8 cellular contexts compared by ENCODE assay signal in genomic region chr13:27171830-27172494, GRCh38. TPM values are rescaled to one million over a fixed set of nuclear protein-coding genes. Genes with fewer than 3 reads are reported as not detected.
A peak's percentile ranks its signal among the peaks of the same experiment; 100 is the strongest.
DNase-seq lines count a peak whose midpoint lies in the region; ATAC-seq and TF ChIP-seq lines count a peak whose summit lies in the region.

No MANE protein-coding gene starts in this region.

- no peaks in the 10 kb centered on the region for H3K9me3 Mint-ChIP-seq in activated naive CD8-positive, alpha-beta T cell treated with anti-CD3 and anti-CD28 coated beads, Interleukin-2, amount 50 U/mL, for 24 hours

- H3K79me2 ChIP-seq in SU-DHL-6 (ENCODE audit: insufficient read depth, low read length), result peaks cover 34% of the 10 kb centered on the region

- H4K20me1 ChIP-seq in SU-DHL-6 (ENCODE audit: low read depth, low read length), result peaks cover 25% of the 10 kb centered on the region; the same call in 1 of the 2 replicates

- H3K4me3 Mint-ChIP-seq in activated naive CD8-positive, alpha-beta T cell treated with anti-CD3 and anti-CD28 coated beads, Interleukin-2, amount 50 U/mL, for 24 hours, result peak overlapping the region; percentile 81

- intact Hi-C loops in transverse colon (cut with DNase I; ENCODE audit: low total_unique reads), result no loop called here

- H3K36me3 ChIP-seq in SU-DHL-6 (ENCODE audit: low read length) (no peaks in the 10 kb centered on the region), cardiac muscle cell (no peaks in the 10 kb centered on the region), transverse colon (no peaks in the 10 kb centered on the region)

- peaks cover 7% of the 10 kb centered on the region for H3K4me1 ChIP-seq in cardiac muscle cell (ENCODE audit: low read depth)
- H3K4me1 ChIP-seq in transverse colon, result peaks cover 22 to 46% (median 32%) of the 10 kb centered on the region in 4 donors

- TF ChIP-seq CTCF in GM12865 (IDR thresholded peaks at IDR 0.05; ENCODE audit: insufficient read depth, low read depth, low read length, missing control alignments) (peak; percentile 21), HFF-Myc (IDR thresholded peaks at IDR 0.05; ENCODE audit: low read depth, low read length, missing control alignments) (no peak), NB4 (IDR thresholded peaks at IDR 0.05; ENCODE audit: low read depth, low read length) (no peak), SU-DHL-6 (IDR thresholded peaks at IDR 0.05; ENCODE audit: insufficient read depth, low read length, poor library complexity, severe bottlenecking) (no peak), cardiac muscle cell (IDR thresholded peaks at IDR 0.05; ENCODE audit: low read depth, low read length) (no peak), transverse colon (IDR thresholded peaks at IDR 0.05) (peak in 1 of 5 experiments; percentile 10)

- no peaks in the 10 kb centered on the region for H3K9me3 ChIP-seq in SU-DHL-6 (ENCODE audit: insufficient read depth, low read length)
- H3K9me3 ChIP-seq in cardiac muscle cell (ENCODE audit: low read depth), result no peaks in the 10 kb centered on the region
- no peaks in the 10 kb centered on the region for H3K9me3 ChIP-seq in transverse colon

- H3K9me2 ChIP-seq in SU-DHL-6 (replicated peaks; ENCODE audit: insufficient read depth, low read length), result no peaks in the 10 kb centered on the region

- WGBS in transverse colon (ENCODE audit: low coverage in 1 of 2), 2 donors, result 0% methylated on average over 4 to 49 of the region's 73 CpGs

- peak overlapping the region; percentile 86 for H3K27ac Mint-ChIP-seq in activated naive CD8-positive, alpha-beta T cell treated with anti-CD3 and anti-CD28 coated beads, Interleukin-2, amount 50 U/mL, for 24 hours

- H3K36me3 Mint-ChIP-seq in activated naive CD8-positive, alpha-beta T cell treated with anti-CD3 and anti-CD28 coated beads, Interleukin-2, amount 50 U/mL, for 24 hours (ENCODE audit: low read depth), result peaks cover 4% of the 10 kb centered on the region

- TF ChIP-seq POLR2A in NB4 (IDR thresholded peaks at IDR 0.05; ENCODE audit: extremely low read depth, insufficient read length) (peak; percentile 52), transverse colon (IDR thresholded peaks at IDR 0.05) (peak; percentile 26)

- H3K27ac ChIP-seq in SU-DHL-6 (ENCODE audit: low read depth, low read length) (peak overlapping the region; percentile 45), cardiac muscle cell (peak overlapping the region; percentile 72), transverse colon (peak overlapping the region; percentile 93 to 97 (median 96))

- in situ Hi-C loops in transverse colon (cut with MboI; ENCODE audit: low pct_ligation_motif_present in 1 of 4, low pct_unique_long_range_greater_than_20kb in 1 of 4, low sequenced_read_pairs in 3 of 4), result loop anchor here in 2 of 4 donors (25.0 kb wide), 2 partner anchors 90 to 185 kb away; partner anchors contain the start of genes RASL11A (in 1 of the 2) and RPL21 (in 1 of the 2)

- H2AFZ ChIP-seq in SU-DHL-6 (ENCODE audit: low read depth, low read length, severe bottlenecking), result peak overlapping the region; percentile 77

- H3K27me3 ChIP-seq in SU-DHL-6 (ENCODE audit: low read length), result no peaks in the 10 kb centered on the region
- no peaks in the 10 kb centered on the region for H3K27me3 ChIP-seq in cardiac muscle cell
- no peaks in the 10 kb centered on the region for H3K27me3 ChIP-seq in transverse colon

- DNase-seq in GM12865 (ENCODE audit: low read depth) (peak; percentile 97), HFF-Myc (ENCODE audit: extremely low read depth, low read depth) (no peak), NB4 (ENCODE audit: low read depth) (peak; percentile 96), cardiac muscle cell (ENCODE audit: low read depth in 1 of 2, low spot score in 1 of 2) (peak; percentile 96 to 97), pons (ENCODE audit: low spot score) (peak; percentile 84), transverse colon (peak; percentile 96)
- peak; percentile 88 for DNase-seq in activated naive CD8-positive, alpha-beta T cell treated with anti-CD3 and anti-CD28 coated beads, Interleukin-2, amount 50 U/mL, for 24 hours

- H3K9ac ChIP-seq in SU-DHL-6 (ENCODE audit: low read length), result peak overlapping the region; percentile 76

- H3K4me2 ChIP-seq in SU-DHL-6 (ENCODE audit: low read depth, low read length, poor library complexity, severe bottlenecking), result peak overlapping the region; percentile 70

- peaks cover 13% of the 10 kb centered on the region for H3F3A ChIP-seq in SU-DHL-6 (ENCODE audit: insufficient read depth)

- ATAC-seq in activated naive CD8-positive, alpha-beta T cell treated with anti-CD3 and anti-CD28 coated beads, Interleukin-2, amount 50 U/mL, for 24 hours, result peak; percentile 89

- H3K4me3 ChIP-seq in GM12865 (ENCODE audit: low read depth, low read length) (peak overlapping the region; percentile 82), HFF-Myc (replicated peaks; ENCODE audit: low read depth, low read length) (peak overlapping the region; percentile 49), NB4 (ENCODE audit: low read depth, low read length) (peak overlapping the region; percentile 86), SU-DHL-6 (ENCODE audit: insufficient read depth, low read length, poor library complexity, severe bottlenecking) (peak overlapping the region; percentile 82), cardiac muscle cell (peak overlapping the region; percentile 68), transverse colon (peak overlapping the region; percentile 72 to 92 (median 80))

- H3K4me1 Mint-ChIP-seq in activated naive CD8-positive, alpha-beta T cell treated with anti-CD3 and anti-CD28 coated beads, Interleukin-2, amount 50 U/mL, for 24 hours, result peaks cover 69% of the 10 kb centered on the region

- no peaks in the 10 kb centered on the region for H3K27me3 Mint-ChIP-seq in activated naive CD8-positive, alpha-beta T cell treated with anti-CD3 and anti-CD28 coated beads, Interleukin-2, amount 50 U/mL, for 24 hours

- no peak for TF ChIP-seq EP300 in transverse colon (IDR thresholded peaks at IDR 0.05; ENCODE audit: low read depth)

RNA-seq across cellular contexts. Expression of gene USP12, which starts 0.4 kb away (rescaled TPM):
- total RNA-seq in cardiac muscle cell (6.6 and 7.5 TPM in 2 replicates), transverse colon (10 to 100 TPM; 25.9 to 57.2 (median 47.8) TPM)
- 8.2 and 10.1 TPM in 2 replicates for polyA plus RNA-seq in cardiac muscle cell

Comparison
In these comparisons a context has a peak if more than half of its experiments do, and no peak if none do; other contexts are left out.
1. H3K27ac ChIP-seq: peak in every context shown above with its lines; median percentile 96 in transverse colon; 72 in cardiac muscle cell; 45 in SU-DHL-6.